13 cellular contexts compared by ENCODE assay signal in the genomic region with DNA sequence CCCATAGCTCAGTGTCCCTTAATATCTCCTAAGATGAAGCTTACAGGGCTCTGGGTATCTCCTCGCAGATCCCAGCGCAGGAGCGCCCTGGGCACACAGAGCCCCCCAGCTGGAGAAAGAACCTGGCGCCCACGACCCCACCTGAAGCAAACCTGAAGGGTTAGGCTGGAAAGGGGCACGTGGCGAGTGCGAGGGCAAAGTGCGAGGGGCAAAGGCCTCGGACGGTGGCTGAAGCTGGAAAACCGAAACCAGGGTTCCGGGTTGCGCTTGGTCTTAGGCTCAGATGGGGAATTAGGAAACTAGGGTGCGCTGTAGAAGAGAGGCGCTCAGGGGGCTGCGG. TPM values are rescaled to one million over a fixed set of nuclear protein-coding genes. Genes with fewer than 3 reads are reported as not detected.
DNase-seq lines count a peak whose midpoint lies in the region; ATAC-seq and TF ChIP-seq lines count a peak whose summit lies in the region.
"Had no signal": no experiment of that assay in that cellular context is flagged by ENCODE, and none has a peak within 500 bp of the region (broad histone marks: within the 10 kb centered on the region; RNA-seq: fewer than 3 reads in every experiment).

No MANE protein-coding gene starts in this region.

- H3K9me3 ChIP-seq in H9 (ENCODE audit: control insufficient read depth, low read depth, low read length): no peaks in the 10 kb centered on the region
- H3K9me3 ChIP-seq in right lobe of liver: no peaks in the 10 kb centered on the region
- H3K9me3 ChIP-seq in stomach: no peaks in the 10 kb centered on the region
- H3K9me3 ChIP-seq: mucosa of descending colon had no signal

- H3K4me1 Mint-ChIP-seq in H9: peaks cover 78 to 88% of the 10 kb centered on the region in 2 experiments

- H3K14ac ChIP-seq in H9 (ENCODE audit: insufficient read depth, low read length): peak overlapping the region; percentile 66; the same call in 1 of the 2 replicates

- no peak overlapping the region for H2BK20ac ChIP-seq in H9 (ENCODE audit: low read depth, low read length, poor library complexity, severe bottlenecking)

- H3K79me2 ChIP-seq in H9 (ENCODE audit: insufficient read depth, low read length): no peaks in the 10 kb centered on the region

- H3K4me1 ChIP-seq in H9 (ENCODE audit: insufficient read depth, low read length): 0 out of 2 replicates have a peak, but pooled peaks cover 2% of the 10 kb centered on the region
- peaks cover 0 to 44% (median 5%) of the 10 kb centered on the region in 4 donors for H3K4me1 ChIP-seq in right lobe of liver
- H3K4me1 ChIP-seq in stomach: peaks cover 46 to 89% (median 68%) of the 10 kb centered on the region in 4 donors

- H2AK5ac ChIP-seq in H9 (ENCODE audit: insufficient read length, low read length): no peak overlapping the region

- no peak overlapping the region for H4K91ac ChIP-seq in H9 (ENCODE audit: insufficient read length, low read depth, low read length)

- H3K27me3 Mint-ChIP-seq in H9 (ENCODE audit: low read depth): peaks cover 100% of the 10 kb centered on the region

- H3K4me3 ChIP-seq in cardiac fibroblast (replicated peaks in 1 of 2; ENCODE audit: low read depth in 2 of 2, low read length in 2 of 2): peak overlapping the region; percentile 32 to 38
- peak overlapping the region; percentile 21 to 48 (median 43) for H3K4me3 ChIP-seq in right lobe of liver
- peak overlapping the region; percentile 31 to 51 (median 42) for H3K4me3 ChIP-seq in stomach
- H3K4me3 ChIP-seq: mucosa of descending colon had no signal

- H2BK5ac ChIP-seq in H9 (ENCODE audit: insufficient read length, low read length): no peak overlapping the region

- H3K9me3 Mint-ChIP-seq in H9: peaks cover 0 to 5% of the 10 kb centered on the region in 2 experiments; a peak in 1 of 5 replicates

- no peak overlapping the region for H3K27ac Mint-ChIP-seq in H9

- peak overlapping the region; percentile 68 for H3K4me2 ChIP-seq in H9 (ENCODE audit: insufficient read depth, insufficient read length, low read length)

- no peak overlapping the region for H2AFZ ChIP-seq in H9 (ENCODE audit: low read length)

- H3K23me2 ChIP-seq in H9 (ENCODE audit: insufficient read length, low read depth, low read length, poor library complexity, severe bottlenecking): peaks cover 28% of the 10 kb centered on the region

- TF ChIP-seq POLR2A in right lobe of liver (IDR thresholded peaks at IDR 0.05) (no peak), stomach (IDR thresholded peaks at IDR 0.05) (no peak)

- peak overlapping the region; percentile 45 to 83 for H3K4me3 Mint-ChIP-seq in H9

- no peak overlapping the region for H3K4ac ChIP-seq in H9 (ENCODE audit: low read depth, low read length)

- H3T11ph ChIP-seq in H9 (ENCODE audit: low read length): no peak overlapping the region

- H3K9ac ChIP-seq in H9 (ENCODE audit: extremely low read depth, insufficient read length, low read length): no peak overlapping the region

- WGBS in H9 (ENCODE audit: extremely low coverage, insufficient read length, low lambda C conversion rate): no CpG with 5 or more reads among the region's 17 CpGs
- 2% methylated on average over 9 of the region's 17 CpGs for WGBS in right lobe of liver (ENCODE audit: insufficient coverage, low coverage, low lambda C conversion rate, missing lambda C conversion rate)
- 1 to 4% (median 2%) methylated on average over 16 to 17 of the region's 17 CpGs for WGBS in stomach, 5 donors

- no peak for TF ChIP-seq EP300 in stomach (IDR thresholded peaks at IDR 0.05)

- intact Hi-C loops in right lobe of liver (cut with DNase I): no loop called here
- intact Hi-C loops in stomach (cut with DNase I; ENCODE audit: low total_unique reads): no loop called here

- no peak overlapping the region for H2BK15ac ChIP-seq in H9 (ENCODE audit: low read depth, low read length)

- no peak overlapping the region for H3K56ac ChIP-seq in H9 (ENCODE audit: insufficient read length, low read depth, low read length)

- no peak overlapping the region for H3K23ac ChIP-seq in H9 (ENCODE audit: insufficient read length, low read depth, low read length)

- H3K27ac ChIP-seq in H9 (ENCODE audit: insufficient read length, low read depth, low read length): no peak overlapping the region
- no peak overlapping the region for H3K27ac ChIP-seq in right lobe of liver
- H3K27ac ChIP-seq in stomach: no peak overlapping the region
- H3K27ac ChIP-seq: epithelial cell of prostate had no signal

- H3K79me1 ChIP-seq in H9 (ENCODE audit: insufficient read depth, low read depth, low read length, poor library complexity, severe bottlenecking): no peaks in the 10 kb centered on the region

- H4K5ac ChIP-seq in H9 (ENCODE audit: insufficient read length, low read depth, low read length): no peak overlapping the region

- TF ChIP-seq CTCF in H9 (conservative IDR thresholded peaks at IDR 0.05): no peak
- TF ChIP-seq CTCF in cardiac fibroblast (IDR thresholded peaks at IDR 0.05; ENCODE audit: low read depth, low read length): no peak
- TF ChIP-seq CTCF in right lobe of liver (IDR thresholded peaks at IDR 0.05): no peak
- no peak for TF ChIP-seq CTCF in stomach (IDR thresholded peaks at IDR 0.05)

- peaks cover 88% of the 10 kb centered on the region for H3K27me3 ChIP-seq in H9 (ENCODE audit: insufficient read depth, low read length)
- H3K27me3 ChIP-seq in right lobe of liver: peaks cover 25 to 62% of the 10 kb centered on the region in 2 donors
- H3K27me3 ChIP-seq in stomach: peaks cover 53 to 100% (median 97%) of the 10 kb centered on the region in 3 donors

- H2BK12ac ChIP-seq in H9 (ENCODE audit: insufficient read length, low read depth, low read length): no peak overlapping the region

- no peaks in the 10 kb centered on the region for H4K20me1 ChIP-seq in H9 (ENCODE audit: control insufficient read depth, insufficient read depth, insufficient read length)

- peak; percentile 39 to 66 (median 54) for ATAC-seq in right lobe of liver
- no peak for ATAC-seq in GM21423 (IDR thresholded peaks at IDR 0.05; ENCODE audit: unreplicated experiment)

- H2BK120ac ChIP-seq in H9 (ENCODE audit: low read depth, low read length, poor library complexity, severe bottlenecking): no peak overlapping the region

- H3K18ac ChIP-seq in H9 (ENCODE audit: insufficient read length, low read depth, low read length): peak overlapping the region; percentile 58

- no peaks in the 10 kb centered on the region for H3K36me3 ChIP-seq in right lobe of liver
- no peaks in the 10 kb centered on the region for H3K36me3 ChIP-seq in stomach

- DNase-seq in H9 (no peak), cardiac fibroblast (ENCODE audit: low read depth in 2 of 2) (no peak), right lobe of liver (peak in 2 of 3 donors; percentile 44 to 59), stomach (no peak), NCI-H1436 (lab: John Stamatoyannopoulos, UW) (no peak)
- no peak for DNase-seq in activated CD8-positive, alpha-beta memory T cell treated with anti-CD3 and anti-CD28 coated beads, Interleukin-2, amount 50 U/mL, for 48 hours
- DNase-seq: activated effector memory CD4-positive, alpha-beta T cell treated with anti-CD3 and anti-CD28 coated beads, Interleukin-2, amount 50 U/mL, for 16 hours; GDM1; mucosa of descending colon; NCI-H524 treated with DMSO at 0.1 percent for 48 hours had no signal

- H4K8ac ChIP-seq in H9 (replicated peaks; ENCODE audit: insufficient read length, low read depth, low read length): no peak overlapping the region

- H3K36me3 Mint-ChIP-seq in H9 (ENCODE audit: insufficient read depth in 1 of 3, low read depth in 3 of 3): peaks cover 0 to 1% (median 0%) of the 10 kb centered on the region in 3 experiments; a peak in 1 of 7 replicates

RNA-seq across cellular contexts. Expression of gene SOX14, which starts 3.9 kb away (rescaled TPM):
- total RNA-seq in H9 (2021): 0.35 and 0.57 TPM in 2 replicates
- not detected for total RNA-seq in right lobe of liver
- total RNA-seq in stomach: not detected
- polyA plus RNA-seq in stomach: not detected
- total RNA-seq: mucosa of descending colon; T-helper 2 cell treated with Interferon-gamma antibody and Interleukin-4, amounts not matched to agents 100 ng/mL and 5 ng/mL, for 36 hours had no signal

Comparison
In these comparisons a context has a peak if more than half of its experiments do, and no peak if none do; other contexts are left out.
1. DNase-seq: peak in right lobe of liver (2 of 3); none in H9 (single experiment), cardiac fibroblast (0 of 2), stomach (single experiment), NCI-H1436 (single experiment) and activated CD8-positive, alpha-beta memory T cell treated with anti-CD3 and anti-CD28 coated beads, Interleukin-2, amount 50 U/mL, for 48 hours (single experiment).
2. Peak in every context shown above with its lines, with median percentiles within 50 percentile points of each other: H3K4me3 ChIP-seq.